ENCODE assay signal across 8 cellular contexts in the genomic region with DNA sequence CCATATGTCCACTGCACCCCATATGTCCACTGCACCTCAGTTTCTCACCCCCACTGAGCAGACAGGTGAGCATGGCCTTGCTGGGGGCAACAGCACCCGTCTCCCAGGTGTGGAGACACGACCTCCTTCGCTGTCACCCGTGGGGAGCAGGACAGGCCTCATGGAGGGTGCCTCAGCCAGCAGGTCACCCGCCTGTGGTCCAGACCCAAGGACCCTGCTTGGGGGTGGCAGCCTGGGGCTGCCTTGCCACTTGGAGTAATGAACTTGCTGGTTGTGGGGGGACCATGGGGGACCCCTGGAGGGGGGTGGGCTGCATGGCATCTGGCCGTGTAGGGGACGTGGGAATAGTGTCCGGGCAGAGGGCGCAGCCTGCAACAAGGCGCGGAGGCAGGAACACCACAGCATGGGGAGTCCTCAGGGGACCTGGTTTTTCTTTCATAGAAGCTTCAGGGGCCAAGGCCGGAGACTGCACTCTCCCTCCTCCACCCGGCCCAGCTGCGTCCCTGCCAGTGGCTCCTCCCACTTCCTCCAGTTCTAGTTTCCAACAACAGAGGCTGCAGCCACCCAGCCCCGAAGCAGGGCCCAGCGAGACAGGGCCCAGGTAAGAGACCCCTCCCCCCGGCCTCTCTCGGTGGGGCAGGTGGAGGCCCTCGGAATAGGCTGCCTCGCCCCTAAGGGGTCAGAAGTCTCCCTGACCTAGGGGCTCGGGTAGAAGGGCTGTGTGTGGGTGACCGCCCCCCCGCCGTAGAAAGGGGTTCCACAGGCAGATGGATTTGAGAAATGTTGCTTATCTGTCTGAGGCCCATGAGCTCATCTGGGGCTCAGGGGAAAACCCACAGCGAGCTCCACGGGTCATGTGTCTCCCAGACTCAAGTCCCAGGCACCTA. TPM values are rescaled to one million over a fixed set of nuclear protein-coding genes. Genes with fewer than 3 reads are reported as not detected.
DNase-seq lines count a peak whose midpoint lies in the region; ATAC-seq lines count a peak whose summit lies in the region.

A gene with protein sequence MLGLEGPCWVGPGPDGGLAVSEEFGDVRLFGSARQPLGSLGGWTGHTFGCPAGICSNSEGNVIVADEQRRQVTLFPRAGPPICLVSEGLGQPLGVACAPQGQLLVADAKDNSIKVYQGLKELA (plus strand): TSS at position 531 of the 887 bp plus-strand sequence. CDS start 1,043 bp downstream, outside the sequence.

- H3F3A ChIP-seq in GM23248 (ENCODE audit: insufficient read depth) = 0 out of 2 replicates have a peak, but pooled peaks cover 6% of the 10 kb centered on the region

- in situ Hi-C loops in GM23248 (cut with MboI) = no loop called here

- H4K20me1 ChIP-seq in GM23248 (ENCODE audit: insufficient read depth) = no peaks in the 10 kb centered on the region

- H3K79me2 ChIP-seq in GM23248 (ENCODE audit: insufficient read depth) = peaks cover 21% of the 10 kb centered on the region

- no peaks in the 10 kb centered on the region for H3K36me3 ChIP-seq in GM23248 (ENCODE audit: low read depth)

- WGBS in GM23248 (ENCODE audit: low coverage in 1 of 2, low lambda C conversion rate in 2 of 2, missing lambda C conversion rate in 2 of 2), 2 experiments = 40 to 45% methylated on average over 26 of the region's 26 CpGs

- H3K4me2 ChIP-seq in GM23248 (ENCODE audit: unreplicated experiment) = no peak within 1 kb of the TSS

- DNase-seq in COLO668 (lab: John Stamatoyannopoulos, UW; ENCODE audit: unreplicated experiment) (peak; percentile 68), GM23248 (peak; percentile 63), NCI-H82 treated with DMSO at 0.1 percent for 48 hours (lab: John Stamatoyannopoulos, UW; ENCODE audit: unreplicated experiment) (peak; percentile 20), activated T-helper 1 cell treated with Interleukin-2 at 50 U/mL for 16 hours (ENCODE audit: low read depth) (peak; percentile 26), germinal center (ENCODE audit: low spot score) (peak; percentile 82), pulmonary artery endothelial cell (ENCODE audit: low read depth, low spot score) (peak; percentile 19), LoVo (ENCODE audit: low spot score) (no peak)

- ATAC-seq in HG03457 (IDR thresholded peaks at IDR 0.05; ENCODE audit: unreplicated experiment) = no peak

- H3K9ac ChIP-seq in GM23248 = no peak within 1 kb of the TSS

- no peak within 1 kb of the TSS for H3K27ac ChIP-seq in GM23248

- 0 out of 2 replicates have a peak, but pooled peaks cover 4% of the 10 kb centered on the region for H3K4me1 ChIP-seq in GM23248 (ENCODE audit: insufficient read depth)

- no peaks in the 10 kb centered on the region for H3K9me2 ChIP-seq in GM23248 (ENCODE audit: insufficient read depth)

- no peaks in the 10 kb centered on the region for H3K27me3 ChIP-seq in GM23248 (replicated peaks; ENCODE audit: insufficient read depth)

- peak within 1 kb of the TSS; percentile 62; the same call in 1 of the 2 replicates for H2AFZ ChIP-seq in GM23248

- no peak within 1 kb of the TSS for H3K4me3 ChIP-seq in GM23248

- no peaks in the 10 kb centered on the region for H3K9me3 ChIP-seq in GM23248 (ENCODE audit: low read depth)

RNA-seq across cellular contexts. Expression of the gene that starts here (rescaled TPM):
- total RNA-seq in GM23248 (2014; rRNA removed; shearing (Covaris generic)) = 0.11 and 0.13 TPM in 2 replicates
- polyA plus RNA-seq in GM23248 (2016; fragmentation: Nextera tagmentation; extraction: Ambion mirVana) = 0.20 TPM in 1 of 2 replicates, not detected in the other
- 0.71 and 2.1 TPM in 2 replicates for total RNA-seq in pulmonary artery endothelial cell

Comparison
In these comparisons a context has a peak if more than half of its experiments do, and no peak if none do; other contexts are left out.
1. Peak in DNase-seq in GM23248; RNA of the gene not detected or under 1 TPM.